ENCODE assay signal across 1 cellular context in genomic region chr1:150674881-150675280, GRCh38.
TF ChIP-seq lines count a peak whose summit lies in the region.

No MANE protein-coding gene starts in this region.

TF ChIP-seq in K562, 482 proteins besides CTCF, POLR2A, EP300 and RAD21:
- TF ChIP-seq MNT (conservative IDR thresholded peaks at IDR 0.05) (no peak), ZNF695 (CRISPR knock-in tag; IDR thresholded peaks at IDR 0.05) (no peak), ZNF197 (CRISPR knock-in tag; IDR thresholded peaks at IDR 0.05; ENCODE audit: low read depth) (no peak), RBM25 (IDR thresholded peaks at IDR 0.05; ENCODE audit: low read depth, low read length, severe bottlenecking) (peak; percentile 51), WHSC1 (IDR thresholded peaks at IDR 0.05; ENCODE audit: low read length) (no peak), ZNF121 (CRISPR knock-in tag; conservative IDR thresholded peaks at IDR 0.05) (peak; percentile 88), TRIM25 (IDR thresholded peaks at IDR 0.05; ENCODE audit: borderline replicate concordance) (no peak)
- TF ChIP-seq, protein P1, sequence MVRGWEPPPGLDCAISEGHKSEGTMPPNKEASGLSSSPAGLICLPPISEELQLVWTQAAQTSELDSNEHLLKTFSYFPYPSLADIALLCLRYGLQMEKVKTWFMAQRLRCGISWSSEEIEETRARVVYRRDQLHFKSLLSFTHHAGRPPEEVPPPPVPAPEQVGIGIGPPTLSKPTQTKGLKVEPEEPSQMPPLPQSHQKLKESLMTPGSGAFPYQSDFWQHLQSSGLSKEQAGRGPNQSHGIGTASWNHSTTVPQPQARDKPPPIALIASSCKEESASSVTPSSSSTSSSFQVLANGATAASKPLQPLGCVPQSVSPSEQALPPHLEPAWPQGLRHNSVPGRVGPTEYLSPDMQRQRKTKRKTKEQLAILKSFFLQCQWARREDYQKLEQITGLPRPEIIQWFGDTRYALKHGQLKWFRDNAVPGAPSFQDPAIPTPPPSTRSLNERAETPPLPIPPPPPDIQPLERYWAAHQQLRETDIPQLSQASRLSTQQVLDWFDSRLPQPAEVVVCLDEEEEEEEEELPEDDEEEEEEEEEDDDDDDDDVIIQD (CRISPR knock-in tag; IDR thresholded peaks at IDR 0.05): no peak
